ENCODE assay signal across 9 cellular contexts in the genomic region with DNA sequence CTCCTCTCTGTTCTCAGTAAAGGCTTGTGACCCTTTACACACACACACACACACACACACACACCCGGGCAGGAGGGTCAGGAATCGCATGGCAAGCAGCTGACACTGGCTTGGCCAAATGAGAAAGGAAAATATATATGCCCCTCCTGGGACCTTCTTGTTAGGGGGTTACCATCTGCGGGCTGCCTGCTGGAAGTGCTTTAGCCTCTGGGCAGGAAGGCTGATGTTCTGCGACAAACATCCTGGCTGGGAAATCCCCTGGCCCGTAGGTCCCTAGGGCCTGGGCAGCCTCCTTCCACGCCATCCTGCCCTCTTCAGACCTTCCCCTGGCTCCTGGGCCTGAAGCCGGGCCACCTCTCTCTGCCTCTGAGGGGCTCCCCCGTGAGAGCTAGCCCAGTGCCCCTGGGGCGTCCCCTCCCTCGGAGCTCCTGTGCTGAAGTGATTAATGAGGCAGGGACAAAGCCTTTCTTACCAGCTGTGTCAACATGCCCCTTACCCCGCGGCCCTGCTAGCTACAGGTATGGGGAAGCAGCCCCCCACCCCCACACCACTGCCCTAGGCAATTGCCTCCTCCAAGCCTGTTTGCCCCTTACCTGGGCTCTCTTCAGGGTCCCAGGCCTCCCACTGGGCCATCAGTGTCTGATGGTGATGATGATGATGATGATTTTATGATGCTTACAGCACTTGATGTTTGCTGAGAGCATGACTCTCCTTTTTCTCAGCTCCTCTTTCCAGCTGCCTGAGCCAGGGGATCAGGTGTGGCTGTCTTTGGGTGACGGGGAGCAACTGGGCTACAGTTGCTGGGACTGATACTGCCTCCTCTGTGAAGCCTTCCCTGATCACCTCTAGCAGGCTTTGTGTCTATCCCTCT. TPM values are rescaled to one million over a fixed set of nuclear protein-coding genes. Genes with fewer than 3 reads are reported as not detected.
DNase-seq lines count a peak whose midpoint lies in the region; ATAC-seq and TF ChIP-seq lines count a peak whose summit lies in the region.
"Had no signal": no experiment of that assay in that cellular context is flagged by ENCODE, and none has a peak within 500 bp of the region (broad histone marks: within the 10 kb centered on the region; RNA-seq: fewer than 3 reads in every experiment).

No MANE protein-coding gene starts in this region.

- peak overlapping the region; percentile 12 for H3K27ac ChIP-seq in endodermal cell (ENCODE audit: low read depth, low read length)
- H3K27ac ChIP-seq: neutrophil had no signal

- peak; percentile 74 for ATAC-seq in HG03196 (IDR thresholded peaks at IDR 0.05; ENCODE audit: unreplicated experiment)

- peak; percentile 64 for DNase-seq in GM13976 (ENCODE audit: low spot score)
- peak; percentile 19 for DNase-seq in T-helper 2 cell treated with Interferon-gamma antibody and Interleukin-4, amounts not matched to agents 5 μg/mL and 100 μg/mL, for 36 hours (ENCODE audit: low spot score)
- peak; percentile 78 for DNase-seq in endodermal cell
- peak; percentile 59 for DNase-seq in retina
- no peak for DNase-seq in medulla oblongata (ENCODE audit: extremely low spot score)
- no peak for DNase-seq in NCI-H1694 treated with DMSO at 0.1 percent for 48 hours (lab: John Stamatoyannopoulos, UW)
- DNase-seq in iPS-NIHi7 (ENCODE audit: extremely low spot score), result no peak

- peak overlapping the region; percentile 41 for H3K27ac Mint-ChIP-seq in T-helper 2 cell treated with Interferon-gamma antibody and Interleukin-4, amounts not matched to agents 5 μg/mL and 100 μg/mL, for 36 hours
- H3K27ac Mint-ChIP-seq in endodermal cell, result peak overlapping the region; percentile 46

- H3K4me3 ChIP-seq in endodermal cell (ENCODE audit: low read length), result no peak overlapping the region

- H3K27me3 Mint-ChIP-seq in T-helper 2 cell treated with Interferon-gamma antibody and Interleukin-4, amounts not matched to agents 5 μg/mL and 100 μg/mL, for 36 hours (ENCODE audit: low read depth), result peaks cover 25% of the 10 kb centered on the region
- H3K27me3 Mint-ChIP-seq in endodermal cell (ENCODE audit: insufficient read depth), result peaks cover 8% of the 10 kb centered on the region

- H3K4me1 ChIP-seq in endodermal cell (ENCODE audit: control insufficient read depth, insufficient read depth, low read length), result peaks cover 28% of the 10 kb centered on the region

- TF ChIP-seq CTCF in GM13976 (IDR thresholded peaks at IDR 0.05; ENCODE audit: borderline replicate concordance, control extremely low read depth, extremely low read depth, insufficient read depth, missing control alignments) (no peak), endodermal cell (conservative IDR thresholded peaks at IDR 0.05) (no peak)

- H3K36me3 ChIP-seq in endodermal cell (ENCODE audit: control insufficient read depth, insufficient read depth, low read length), result no peaks in the 10 kb centered on the region
- H3K36me3 ChIP-seq: neutrophil had no signal

- no peaks in the 10 kb centered on the region for H3K36me3 Mint-ChIP-seq in T-helper 2 cell treated with Interferon-gamma antibody and Interleukin-4, amounts not matched to agents 5 μg/mL and 100 μg/mL, for 36 hours (ENCODE audit: low read depth)
- H3K36me3 Mint-ChIP-seq in endodermal cell (ENCODE audit: low read depth), result no peaks in the 10 kb centered on the region

- H3K9ac ChIP-seq in endodermal cell (ENCODE audit: extremely low read depth, low read length, poor library complexity, severe bottlenecking), result no peak overlapping the region

- in situ Hi-C loops in GM13976 (cut with MboI; ENCODE audit: low sequenced_read_pairs, unreplicated experiment), result loop anchor here (5.0 kb wide), 1 partner anchor 93 kb away; no protein-coding TSS in a partner anchor

- no peaks in the 10 kb centered on the region for H3K9me3 ChIP-seq in endodermal cell (ENCODE audit: control insufficient read depth, low read length)
- H3K9me3 ChIP-seq: neutrophil had no signal

- peaks cover 16% of the 10 kb centered on the region for H3K4me1 Mint-ChIP-seq in T-helper 2 cell treated with Interferon-gamma antibody and Interleukin-4, amounts not matched to agents 5 μg/mL and 100 μg/mL, for 36 hours (ENCODE audit: low read depth)
- peaks cover 50% of the 10 kb centered on the region for H3K4me1 Mint-ChIP-seq in endodermal cell

- H3K27me3 ChIP-seq in endodermal cell (ENCODE audit: control insufficient read depth, insufficient read depth, low read length, poor library complexity, severe bottlenecking), result peaks cover 16% of the 10 kb centered on the region

- no peak overlapping the region for H3K4me3 Mint-ChIP-seq in T-helper 2 cell treated with Interferon-gamma antibody and Interleukin-4, amounts not matched to agents 5 μg/mL and 100 μg/mL, for 36 hours
- no peak overlapping the region for H3K4me3 Mint-ChIP-seq in endodermal cell

- 50 to 62% methylated on average over 5 to 13 of the region's 13 CpGs for WGBS in endodermal cell (ENCODE audit: insufficient coverage in 1 of 2, insufficient read length in 1 of 2), 2 experiments

- H3K9me3 Mint-ChIP-seq in T-helper 2 cell treated with Interferon-gamma antibody and Interleukin-4, amounts not matched to agents 5 μg/mL and 100 μg/mL, for 36 hours, result no peaks in the 10 kb centered on the region
- H3K9me3 Mint-ChIP-seq in endodermal cell, result no peaks in the 10 kb centered on the region

RNA-seq across cellular contexts. Expression of a gene that starts 32.8 kb away (rescaled TPM):
- total RNA-seq in endodermal cell, result 10 to 100 TPM; 51.1 to 83.0 TPM
- 28.1 TPM for polyA plus RNA-seq in endodermal cell (2013, experiment 1 of 2)
- polyA plus RNA-seq in endodermal cell (2013, experiment 2 of 2), result 38.7 TPM

Comparison
In these comparisons a context has a peak if more than half of its experiments do, and no peak if none do; other contexts are left out.
1. DNase-seq: peak in GM13976 (single experiment), T-helper 2 cell treated with Interferon-gamma antibody and Interleukin-4, amounts not matched to agents 5 μg/mL and 100 μg/mL, for 36 hours (single experiment), endodermal cell (single experiment) and retina (single experiment); none in medulla oblongata (single experiment), NCI-H1694 treated with DMSO at 0.1 percent for 48 hours (single experiment) and iPS-NIHi7 (single experiment).